ENCODE assay signal across 8 cellular contexts in genomic region chr6:32968770-32969684, GRCh38. TPM values are rescaled to one million over a fixed set of nuclear protein-coding genes. Genes with fewer than 3 reads are reported as not detected.
DNase-seq lines count a peak whose midpoint lies in the region; ATAC-seq lines count a peak whose summit lies in the region.

No MANE protein-coding gene starts in this region.

- peak; percentile 10 for ATAC-seq in HG02759 (IDR thresholded peaks at IDR 0.05; ENCODE audit: unreplicated experiment)
- ATAC-seq in left lobe of liver, result peak; percentile 38
- no peak for ATAC-seq in GM21528 (IDR thresholded peaks at IDR 0.05; ENCODE audit: low FRiP score, unreplicated experiment)

- DNase-seq in EL (peak; percentile 94), NCI-H345 (lab: John Stamatoyannopoulos, UW) (peak; percentile 86), cortex of kidney (lab: John Stamatoyannopoulos, UW) (peak; percentile 89), left lobe of liver (ENCODE audit: low spot score) (peak; percentile 69)
- peak; percentile 82 for DNase-seq in activated CD4-positive, alpha-beta T cell treated with anti-CD3 and anti-CD28 coated beads for 48 hours
- peak; percentile 55 to 58 for DNase-seq in stimulated activated CD4-positive, alpha-beta T cell treated with anti-CD3 and anti-CD28 coated beads, Interleukin-2, amount 100 ng/mL, for 48 hours

RNA-seq across cellular contexts. Expression of gene BRD2, which starts 0.6 kb away (rescaled TPM):
- total RNA-seq in left lobe of liver, result 76.2 TPM

RNA-seq across cellular contexts. Expression of gene HLA-DMA, which starts 16.1 kb away (rescaled TPM):
- 6.6 TPM for total RNA-seq in left lobe of liver

RNA-seq across cellular contexts. Expression of gene HLA-DMB, which starts 28.2 kb away (rescaled TPM):
- total RNA-seq in left lobe of liver, result 2.6 TPM

RNA-seq across cellular contexts. Expression of gene HLA-DOA, which starts 40.4 kb away (rescaled TPM):
- total RNA-seq in left lobe of liver, result 0.70 TPM
